In genomic region chr5:78245126-78245525, GRCh38 we compare ENCODE assay signal across 1 cellular context.
TF ChIP-seq lines count a peak whose summit lies in the region.

No MANE protein-coding gene starts in this region.

TF ChIP-seq in K562, 482 proteins besides CTCF, POLR2A, EP300 and RAD21:
- TF ChIP-seq NCOR1 (IDR thresholded peaks at IDR 0.05) (peak; percentile 48; the same call in 1 of the 2 replicates), NFE2L1 (tag; IDR thresholded peaks at IDR 0.05; ENCODE audit: borderline replicate concordance, low read depth) (no peak), DMBX1 (CRISPR knock-in tag; IDR thresholded peaks at IDR 0.05; ENCODE audit: borderline replicate concordance) (no peak), PATZ1 (CRISPR knock-in tag; IDR thresholded peaks at IDR 0.05; ENCODE audit: borderline replicate concordance) (no peak), SOX6 (IDR thresholded peaks at IDR 0.05) (peak; percentile 54; the same call in 1 of the 2 replicates), ZSCAN32 (CRISPR knock-in tag; IDR thresholded peaks at IDR 0.05) (no peak), GATA2 (CRISPR knock-in tag; IDR thresholded peaks at IDR 0.05) (peak; percentile 35), CBFA2T2 (conservative IDR thresholded peaks at IDR 0.05) (peak; percentile 60), LCOR (CRISPR knock-in tag; IDR thresholded peaks at IDR 0.05) (no peak), NFXL1 (CRISPR knock-in tag; IDR thresholded peaks at IDR 0.05) (no peak), ARID4B (CRISPR knock-in tag; IDR thresholded peaks at IDR 0.05) (no peak), JUND (IDR thresholded peaks at IDR 0.05; ENCODE audit: borderline replicate concordance, low read depth, low read length) (no peak), JUND (tag; IDR thresholded peaks at IDR 0.05; ENCODE audit: borderline replicate concordance, low read depth, low read length) (no peak), CREM (IDR thresholded peaks at IDR 0.05; ENCODE audit: low read depth) (peak; percentile 19; the same call in 1 of the 2 replicates), ZNF740 (CRISPR knock-in tag; IDR thresholded peaks at IDR 0.05) (no peak), ZNF740 (tag; IDR thresholded peaks at IDR 0.05) (no peak), ETV5 (CRISPR knock-in tag; IDR thresholded peaks at IDR 0.05; ENCODE audit: low read depth) (0 out of 2 replicates have a peak, but pooled peaks have one; percentile 22), FIP1L1 (IDR thresholded peaks at IDR 0.05; ENCODE audit: low read depth, low read length, poor library complexity, severe bottlenecking) (no peak), TARDBP (IDR thresholded peaks at IDR 0.05) (no peak), TEAD1 (CRISPR knock-in tag; IDR thresholded peaks at IDR 0.05) (0 out of 4 replicates have a peak, but pooled peaks of 1 of the 2 experiments have one; percentile 26), ZNF766 (CRISPR knock-in tag; conservative IDR thresholded peaks at IDR 0.05) (no peak), HDAC3 (IDR thresholded peaks at IDR 0.05; ENCODE audit: borderline replicate concordance, partially characterized antibody) (peak; percentile 98), ZFX (CRISPR knock-in tag; IDR thresholded peaks at IDR 0.05) (no peak), BCL6 (CRISPR knock-in tag; IDR thresholded peaks at IDR 0.05) (no peak), SREBF1 (IDR thresholded peaks at IDR 0.05; ENCODE audit: borderline replicate concordance, low read depth, low read length) (no peak), CXXC5 (CRISPR knock-in tag; IDR thresholded peaks at IDR 0.05) (peak; percentile 68), PKNOX1 (IDR thresholded peaks at IDR 0.05) (no peak), CBFA2T3 (IDR thresholded peaks at IDR 0.05) (peak; percentile 74), RBFOX2 (IDR thresholded peaks at IDR 0.05; ENCODE audit: low read depth, low read length) (no peak), TCF3 (CRISPR knock-in tag; IDR thresholded peaks at IDR 0.05) (peak; percentile 62), MYNN (IDR thresholded peaks at IDR 0.05) (no peak), MYNN (CRISPR knock-in tag; IDR thresholded peaks at IDR 0.05) (no peak), ZNF668 (CRISPR knock-in tag; IDR thresholded peaks at IDR 0.05) (no peak), TCFL5 (CRISPR knock-in tag; conservative IDR thresholded peaks at IDR 0.05) (no peak), KDM1A (IDR thresholded peaks at IDR 0.05) (peak in 1 of 2 experiments; percentile 19; a peak in 1 of 4 replicates), PBX2 (CRISPR knock-in tag; IDR thresholded peaks at IDR 0.05; ENCODE audit: low read depth) (no peak), PBX2 (tag; conservative IDR thresholded peaks at IDR 0.05; ENCODE audit: low read depth) (no peak), POLR2AphosphoS5 (IDR thresholded peaks at IDR 0.05; ENCODE audit: control insufficient read depth, insufficient read depth, low read depth, low read length) (0 out of 2 replicates have a peak, but pooled peaks have one; percentile 28), ZNF146 (CRISPR knock-in tag; IDR thresholded peaks at IDR 0.05; ENCODE audit: unreplicated experiment) (no peak), MCM7 (IDR thresholded peaks at IDR 0.05) (no peak), ZNF24 (IDR thresholded peaks at IDR 0.05) (peak; percentile 94), ZNF551 (CRISPR knock-in tag; IDR thresholded peaks at IDR 0.05) (no peak), TAL1 (IDR thresholded peaks at IDR 0.05) (peak; percentile 18; the same call in 1 of the 2 replicates), HMBOX1 (IDR thresholded peaks at IDR 0.05) (peak; percentile 97), ARID1B (IDR thresholded peaks at IDR 0.05) (peak; percentile 36), SMARCE1 (IDR thresholded peaks at IDR 0.05) (no peak), ZC3H8 (IDR thresholded peaks at IDR 0.05) (no peak), SIN3A (IDR thresholded peaks at IDR 0.05; ENCODE audit: borderline replicate concordance in 2 of 2, control insufficient read depth in 1 of 2, low read depth in 2 of 2, low read length in 2 of 2) (no peak), EWSR1 (IDR thresholded peaks at IDR 0.05; ENCODE audit: borderline replicate concordance, low read depth, partially characterized antibody) (no peak), HDAC6 (IDR thresholded peaks at IDR 0.05; ENCODE audit: low read depth, low read length) (no peak), TEAD4 (IDR thresholded peaks at IDR 0.05; ENCODE audit: low read length) (peak; percentile 46), TEAD4 (CRISPR knock-in tag; IDR thresholded peaks at IDR 0.05; ENCODE audit: borderline replicate concordance) (no peak), HNRNPLL (IDR thresholded peaks at IDR 0.05; ENCODE audit: low read depth, low read length, poor library complexity, severe bottlenecking) (peak; percentile 99)
